25 cellular contexts compared by ENCODE assay signal in genomic region chr4:57320880-57321279, GRCh38.
"Had no signal": no experiment of that assay in that cellular context is flagged by ENCODE, and none has a peak within 500 bp of the region (broad histone marks: within the 10 kb centered on the region; RNA-seq: fewer than 3 reads in every experiment).

No MANE protein-coding gene starts in this region.

- H3K4me1 Mint-ChIP-seq: activated naive CD4-positive, alpha-beta T cell treated with anti-CD3 and anti-CD28 coated beads, Interleukin-2, amount 50 U/mL, for 24 hours had no signal

- H3K27ac Mint-ChIP-seq: activated CD8-positive, alpha-beta T cell treated with anti-CD3 and anti-CD28 coated beads, Interleukin-2, amount 10 ng/mL, durations not matched to agents 7 days and 5 days; activated naive CD4-positive, alpha-beta T cell treated with anti-CD3 and anti-CD28 coated beads, Interleukin-2, amount 50 U/mL, for 24 hours had no signal

- H3K9ac ChIP-seq: KMS-11, SK-N-SH had no signal

- H3K4me3 Mint-ChIP-seq: activated CD8-positive, alpha-beta T cell treated with anti-CD3 and anti-CD28 coated beads, Interleukin-2, amount 10 ng/mL, durations not matched to agents 7 days and 5 days; activated naive CD4-positive, alpha-beta T cell treated with anti-CD3 and anti-CD28 coated beads, Interleukin-2, amount 50 U/mL, for 24 hours had no signal

- H3K27me3 ChIP-seq: brain microvascular endothelial cell, MG63 had no signal

- FAIRE-seq: HepG2 had no signal

- H3K36me3 ChIP-seq: brain microvascular endothelial cell, MG63 had no signal

- H3K27ac ChIP-seq: brain microvascular endothelial cell, KMS-11, VCaP had no signal

- DNase-seq: activated CD4-positive, alpha-beta T cell treated with anti-CD3 and anti-CD28 coated beads for 4 hours; activated CD4-positive, alpha-beta T cell treated with anti-CD3 and anti-CD28 coated beads, Interleukin-2, amount 50 U/mL, for 4 hours; activated CD8-positive, alpha-beta memory T cell treated with anti-CD3 and anti-CD28 coated beads, Interleukin-2, amount 50 U/mL, for 48 hours; activated CD8-positive, alpha-beta T cell treated with anti-CD3 and anti-CD28 coated beads, Interleukin-2, amount 10 ng/mL, durations not matched to agents 7 days and 5 days; activated T-cell treated with anti-CD3 and anti-CD28 coated beads, Interleukin-2, amount 50 U/mL, for 1 hour; amygdala; brain microvascular endothelial cell; MG63; MV-4-11; NCI-H1092 treated with DMSO at 0.1 percent for 48 hours; NCI-H1436; NCI-H187 treated with DMSO at 0.1 percent for 48 hours; NCI-H2081 treated with DMSO at 0.1 percent for 48 hours; NCI-H2171; NCI-H226; NCI-H526 treated with DMSO at 0.1 percent for 48 hours; NCI-H82; RPMI8226; SK-N-SH; T-helper 1 cell had no signal

- ATAC-seq: activated CD8-positive, alpha-beta T cell treated with anti-CD3 and anti-CD28 coated beads, Interleukin-2, amount 10 ng/mL, durations not matched to agents 7 days and 5 days; HepG2; Right ventricle myocardium inferior had no signal

- H3K4me3 ChIP-seq: MG63 had no signal

- H3K9me3 ChIP-seq: MG63, SK-N-SH had no signal

- H3K36me3 Mint-ChIP-seq: activated naive CD4-positive, alpha-beta T cell treated with anti-CD3 and anti-CD28 coated beads, Interleukin-2, amount 50 U/mL, for 24 hours had no signal

- H3K4me2 ChIP-seq: KMS-11, SK-N-SH had no signal
